In genomic region chr17:46244949-46245768, GRCh38 we compare ENCODE assay signal across 9 cellular contexts. TPM values are rescaled to one million over a fixed set of nuclear protein-coding genes. Genes with fewer than 3 reads are reported as not detected.
A peak's percentile ranks its signal among the peaks of the same experiment; 100 is the strongest.
DNase-seq lines count a peak whose midpoint lies in the region; ATAC-seq, FAIRE-seq and TF ChIP-seq lines count a peak whose summit lies in the region.
"Not testable (repeated sequence)": the region's sequence is repeated elsewhere in the genome, so short reads cannot be mapped to it uniquely, and the experiment has no call there.
"Had no signal": no experiment of that assay in that cellular context is flagged by ENCODE, and none has a peak within 500 bp of the region (broad histone marks: within the 10 kb centered on the region; RNA-seq: fewer than 3 reads in every experiment).

No MANE protein-coding gene starts in this region.

- TF ChIP-seq EP300 in HepG2 (IDR thresholded peaks at IDR 0.05; ENCODE audit: low read depth in 2 of 2, low read length in 2 of 2); HepG2 (CRISPR knock-in tag; IDR thresholded peaks at IDR 0.05; ENCODE audit: borderline replicate concordance): not testable (repeated sequence)

- in situ Hi-C loops in HepG2 (cut with HindIII; ENCODE audit: extremely low pct_ligation_motif_present, low pct_unique_long_range_greater_than_20kb) = not testable (repeated sequence)

- 100% methylated on average over 2 of the region's 14 CpGs for WGBS in HepG2 (ENCODE audit: low lambda C conversion rate)

- ATAC-seq in CD4-positive, CD25-positive, alpha-beta regulatory T cell (ENCODE audit: low read depth in 2 of 2) = peak; percentile 71 to 74
- ATAC-seq in HCT116 (peak; percentile 95), T-helper 17 cell (peak; percentile 33), HepG2 (peak; percentile 91), upper lobe of right lung (peak; percentile 31)
- ATAC-seq in activated CD8-positive, alpha-beta T cell treated with anti-CD3 and anti-CD28 coated beads, Interleukin-2, amount 10 ng/mL, durations not matched to agents 7 days and 5 days = peak; percentile 60
- ATAC-seq in central memory CD8-positive, alpha-beta T cell (replicated peaks; ENCODE audit: extremely low read depth, poor library complexity, severe bottlenecking) = peak; percentile 80
- peak; percentile 53 to 73 for ATAC-seq in natural killer cell treated with Interleukin-12 subunit alpha and Interleukin-12 subunit beta and Interleukin-15 and Interleukin-18, amount 100 ng/mL, for 72 hours

- H3K4me1 Mint-ChIP-seq in CD4-positive, CD25-positive, alpha-beta regulatory T cell; T-helper 17 cell; activated CD8-positive, alpha-beta T cell treated with anti-CD3 and anti-CD28 coated beads, Interleukin-2, amount 10 ng/mL, durations not matched to agents 7 days and 5 days (ENCODE audit: low read depth); central memory CD8-positive, alpha-beta T cell; natural killer cell treated with Interleukin-12 subunit alpha and Interleukin-12 subunit beta and Interleukin-15 and Interleukin-18, amount 100 ng/mL, for 72 hours (ENCODE audit: low read depth in 2 of 2): not testable (repeated sequence)

- not testable (repeated sequence) for H3K27me3 ChIP-seq in CD4-positive, CD25-positive, alpha-beta regulatory T cell (ENCODE audit: control insufficient read depth, insufficient read depth, low read length); HCT116 (ENCODE audit: insufficient read depth, low read length); HepG2 (ENCODE audit: control insufficient read depth in 1 of 2, insufficient read depth in 2 of 2, low read length in 2 of 2); upper lobe of right lung

- not testable (repeated sequence) for TF ChIP-seq CTCF in HCT116 (IDR thresholded peaks at IDR 0.05 in 2 of 3, conservative IDR thresholded peaks at IDR 0.05 in 1 of 3; ENCODE audit: borderline replicate concordance in 1 of 3, insufficient read depth in 1 of 3, low read depth in 2 of 3, low read length in 2 of 3); HepG2 (CRISPR knock-in tag; IDR thresholded peaks at IDR 0.05); upper lobe of right lung (IDR thresholded peaks at IDR 0.05)

- H2AFZ ChIP-seq in HCT116 (ENCODE audit: low read depth, low read length, poor library complexity, severe bottlenecking); HepG2 (ENCODE audit: low read length): not testable (repeated sequence)

- H3K79me2 ChIP-seq in HCT116 (ENCODE audit: insufficient read depth, low read length); HepG2 (ENCODE audit: insufficient read depth, low read length): not testable (repeated sequence)

- POLR2A ChIA-PET in HCT116 (lab: Charles Lee); activated CD8-positive, alpha-beta T cell treated with anti-CD3 and anti-CD28 coated beads, Interleukin-2, amount 10 ng/mL, durations not matched to agents 7 days and 5 days (lab: Charles Lee); HepG2 (lab: Yijun Ruan, JAX): not testable (repeated sequence)

- RAD21 ChIA-PET in HCT116 (lab: Charles Lee; ENCODE audit: low non-redundant PET in 1 of 2, low total read pairs in 2 of 2, uncharacterized antibody in 2 of 2, unreplicated experiment in 2 of 2) = not testable (repeated sequence)

- not testable (repeated sequence) for BruUV-seq in HCT116 (replicated peaks; lab: Mats Ljungman, UMichigan); HepG2 (replicated peaks; lab: Mats Ljungman, UMichigan)

- H3K27me3 Mint-ChIP-seq in CD4-positive, CD25-positive, alpha-beta regulatory T cell; T-helper 17 cell; activated CD8-positive, alpha-beta T cell treated with anti-CD3 and anti-CD28 coated beads, Interleukin-2, amount 10 ng/mL, durations not matched to agents 7 days and 5 days (ENCODE audit: low read depth); central memory CD8-positive, alpha-beta T cell; natural killer cell treated with Interleukin-12 subunit alpha and Interleukin-12 subunit beta and Interleukin-15 and Interleukin-18, amount 100 ng/mL, for 72 hours: not testable (repeated sequence)

- not testable (repeated sequence) for FAIRE-seq in HepG2 (lab: Jason Lieb, UNC)

- not testable (repeated sequence) for H3K27ac Mint-ChIP-seq in CD4-positive, CD25-positive, alpha-beta regulatory T cell; T-helper 17 cell; activated CD8-positive, alpha-beta T cell treated with anti-CD3 and anti-CD28 coated beads, Interleukin-2, amount 10 ng/mL, durations not matched to agents 7 days and 5 days; central memory CD8-positive, alpha-beta T cell (ENCODE audit: low read depth); natural killer cell treated with Interleukin-12 subunit alpha and Interleukin-12 subunit beta and Interleukin-15 and Interleukin-18, amount 100 ng/mL, for 72 hours

- H3K9me3 Mint-ChIP-seq in CD4-positive, CD25-positive, alpha-beta regulatory T cell; activated CD8-positive, alpha-beta T cell treated with anti-CD3 and anti-CD28 coated beads, Interleukin-2, amount 10 ng/mL, durations not matched to agents 7 days and 5 days (ENCODE audit: insufficient read depth); central memory CD8-positive, alpha-beta T cell; natural killer cell treated with Interleukin-12 subunit alpha and Interleukin-12 subunit beta and Interleukin-15 and Interleukin-18, amount 100 ng/mL, for 72 hours: not testable (repeated sequence)

- not testable (repeated sequence) for H3K4me1 ChIP-seq in CD4-positive, CD25-positive, alpha-beta regulatory T cell (ENCODE audit: control insufficient read depth, insufficient read depth, low read length, poor library complexity, severe bottlenecking); HCT116 (ENCODE audit: control insufficient read depth in 1 of 2, insufficient read depth in 2 of 2, low read length in 2 of 2); HepG2 (ENCODE audit: insufficient read depth, low read length); upper lobe of right lung

- H3K27ac ChIP-seq in CD4-positive, CD25-positive, alpha-beta regulatory T cell (ENCODE audit: insufficient read depth, low read length, poor library complexity, severe bottlenecking); HCT116 (ENCODE audit: low read depth, low read length); HepG2 (ENCODE audit: extremely low read length, insufficient read depth, low read length); upper lobe of right lung: not testable (repeated sequence)

- not testable (repeated sequence) for H3K4me3 ChIP-seq in CD4-positive, CD25-positive, alpha-beta regulatory T cell (ENCODE audit: low read depth, low read length); HCT116 (replicated peaks in 1 of 2; ENCODE audit: low read depth in 1 of 2, low read length in 2 of 2); upper lobe of right lung
- H3K4me3 ChIP-seq in HepG2 (replicated peaks in 1 of 3; ENCODE audit: insufficient read depth in 1 of 3, low read depth in 2 of 3, low read length in 3 of 3) = peak overlapping the region in 1 of 3 experiments; percentile 28; a peak in 1 of 6 replicates

- H4K20me1 ChIP-seq in HCT116 (ENCODE audit: insufficient read depth); HepG2 (ENCODE audit: insufficient read depth, low read length): not testable (repeated sequence)

- not testable (repeated sequence) for H3K9ac ChIP-seq in HCT116 (ENCODE audit: low read length); HepG2 (ENCODE audit: insufficient read depth, low read depth, low read length)

- not testable (repeated sequence) for H3K36me3 ChIP-seq in CD4-positive, CD25-positive, alpha-beta regulatory T cell (ENCODE audit: control insufficient read depth, insufficient read depth, low read length); HCT116 (ENCODE audit: control insufficient read depth in 1 of 2, insufficient read depth in 2 of 2, low read length in 2 of 2); HepG2 (replicated peaks in 1 of 2; ENCODE audit: control insufficient read depth in 1 of 2, insufficient read depth in 2 of 2, low read length in 2 of 2); upper lobe of right lung

- intact Hi-C loops in HCT116 (cut with micrococcal nuclease); HepG2 (cut with micrococcal nuclease; ENCODE audit: unreplicated experiment); upper lobe of right lung (cut with DNase I): not testable (repeated sequence)

- DNase-seq in CD4-positive, CD25-positive, alpha-beta regulatory T cell; T-helper 17 cell; activated CD8-positive, alpha-beta T cell treated with anti-CD3 and anti-CD28 coated beads, Interleukin-2, amount 10 ng/mL, durations not matched to agents 7 days and 5 days; central memory CD8-positive, alpha-beta T cell (ENCODE audit: low spot score in 2 of 2); natural killer cell treated with Interleukin-12 subunit alpha and Interleukin-12 subunit beta and Interleukin-15 and Interleukin-18, amount 100 ng/mL, for 72 hours (ENCODE audit: low spot score); upper lobe of right lung: not testable (repeated sequence)
- peak; percentile 10 for DNase-seq in HCT116 (ENCODE audit: low read depth, low spot score)
- DNase-seq in HepG2 (ENCODE audit: low spot score) = peak; percentile 45

- H3K4me3 Mint-ChIP-seq in CD4-positive, CD25-positive, alpha-beta regulatory T cell; T-helper 17 cell; activated CD8-positive, alpha-beta T cell treated with anti-CD3 and anti-CD28 coated beads, Interleukin-2, amount 10 ng/mL, durations not matched to agents 7 days and 5 days; central memory CD8-positive, alpha-beta T cell; natural killer cell treated with Interleukin-12 subunit alpha and Interleukin-12 subunit beta and Interleukin-15 and Interleukin-18, amount 100 ng/mL, for 72 hours: not testable (repeated sequence)

- CTCF ChIA-PET in HCT116 (lab: Charles Lee); activated CD8-positive, alpha-beta T cell treated with anti-CD3 and anti-CD28 coated beads, Interleukin-2, amount 10 ng/mL, durations not matched to agents 7 days and 5 days (lab: Charles Lee); HepG2 (lab: Yijun Ruan, JAX; ENCODE audit: low intra/inter-chr PET ratio, low total read pairs): not testable (repeated sequence)

- TF ChIP-seq RAD21 in HCT116 (IDR thresholded peaks at IDR 0.05; ENCODE audit: low read depth); HepG2 (CRISPR knock-in tag; IDR thresholded peaks at IDR 0.05): not testable (repeated sequence)

- H3K36me3 Mint-ChIP-seq in CD4-positive, CD25-positive, alpha-beta regulatory T cell; T-helper 17 cell (ENCODE audit: low read depth); activated CD8-positive, alpha-beta T cell treated with anti-CD3 and anti-CD28 coated beads, Interleukin-2, amount 10 ng/mL, durations not matched to agents 7 days and 5 days (ENCODE audit: low read depth); central memory CD8-positive, alpha-beta T cell (ENCODE audit: insufficient read depth); natural killer cell treated with Interleukin-12 subunit alpha and Interleukin-12 subunit beta and Interleukin-15 and Interleukin-18, amount 100 ng/mL, for 72 hours: not testable (repeated sequence)

- not testable (repeated sequence) for H3K9me3 ChIP-seq in CD4-positive, CD25-positive, alpha-beta regulatory T cell (ENCODE audit: control insufficient read depth in 2 of 2, low read length in 2 of 2); HCT116 (ENCODE audit: control insufficient read depth in 1 of 2, insufficient read depth in 1 of 2, low read depth in 1 of 2, low read length in 2 of 2); T-helper 17 cell (ENCODE audit: control insufficient read depth, low read length, poor library complexity, severe bottlenecking); HepG2 (ENCODE audit: low read length); upper lobe of right lung

- not testable (repeated sequence) for H3K9me2 ChIP-seq in HCT116 (ENCODE audit: insufficient read depth)

- not testable (repeated sequence) for TF ChIP-seq POLR2A in HCT116 (IDR thresholded peaks at IDR 0.05; ENCODE audit: borderline replicate concordance, extremely low read depth, insufficient read depth, insufficient read length); HepG2 (IDR thresholded peaks at IDR 0.05; ENCODE audit: insufficient read depth in 1 of 2, low read depth in 2 of 2, low read length in 2 of 2)

- not testable (repeated sequence) for H3K4me2 ChIP-seq in HCT116 (ENCODE audit: low read length)
- 0 out of 2 replicates have a peak overlapping the region, but pooled peaks have one; percentile 27 for H3K4me2 ChIP-seq in HepG2 (ENCODE audit: low read depth, low read length)

RNA-seq across cellular contexts. Expression of gene LRRC37A, which starts 49.8 kb away (rescaled TPM):
- 33.0 TPM for total RNA-seq in CD4-positive, CD25-positive, alpha-beta regulatory T cell
- 1 to 10 TPM in 2 of 4 donors, under 1 TPM in 2; 0.52 to 1.3 (median 0.99) TPM for polyA plus RNA-seq in CD4-positive, CD25-positive, alpha-beta regulatory T cell
- total RNA-seq in HCT116 (2021; ENCODE audit: unreplicated experiment) (1.2 TPM), T-helper 17 cell (10 to 100 TPM in 1 of 2 donors, 1 to 10 TPM in 1; 5.5 to 11.4 TPM), HepG2 (2016; rRNA removed; fragmentation: Illumina TruSeq; extraction: Trizol) (0.67 and 0.97 TPM in 2 replicates), upper lobe of right lung (1.9 TPM)
- 1.1 and 1.2 TPM in 2 replicates for polyA plus RNA-seq in HCT116 (2012)
- total RNA-seq in activated CD8-positive, alpha-beta T cell treated with anti-CD3 and anti-CD28 coated beads, Interleukin-2, amount 10 ng/mL, durations not matched to agents 7 days and 5 days = 1 to 10 TPM; 2.7 to 2.8 TPM
- total RNA-seq in HepG2 (2016; cell fraction: cytosol; rRNA removed; fragmentation: Illumina TruSeq; extraction: Trizol; ENCODE audit: low read depth) = 0.91 and 1.2 TPM in 2 replicates
- 0.65 and 0.69 TPM in 2 replicates for total RNA-seq in HepG2 (2016; cell fraction: insoluble cytoplasmic fraction; rRNA removed; fragmentation: Illumina TruSeq; extraction: Trizol)
- total RNA-seq in HepG2 (2016; cell fraction: membrane; rRNA removed; fragmentation: Illumina TruSeq; extraction: Trizol) = 0.76 and 0.83 TPM in 2 replicates
- 1.5 and 1.6 TPM in 2 replicates for total RNA-seq in HepG2 (2016; cell fraction: nucleus; rRNA removed; fragmentation: Illumina TruSeq; extraction: Trizol)
- polyA plus RNA-seq in HepG2 (2011; rRNA removed) = 1.0 and 1.3 TPM in 2 replicates
- polyA plus RNA-seq in HepG2 (2011; cell fraction: cytosol; rRNA removed) = 0.28 and 0.36 TPM in 2 replicates
- 1.1 and 1.2 TPM in 2 replicates for polyA plus RNA-seq in HepG2 (2011; cell fraction: nucleus; rRNA removed)
- 1.5 and 1.7 TPM in 2 replicates for polyA plus RNA-seq in HepG2 (2012)
- polyA plus RNA-seq in HepG2 (2016; cell fraction: cytosol; fragmentation: Illumina TruSeq; extraction: Trizol; ENCODE audit: low read depth) = 0.19 and 0.36 TPM in 2 replicates
- 0.74 and 0.97 TPM in 2 replicates for polyA plus RNA-seq in HepG2 (2016; cell fraction: insoluble cytoplasmic fraction; fragmentation: Illumina TruSeq; extraction: Trizol; ENCODE audit: low read depth)
- polyA plus RNA-seq in HepG2 (2016; cell fraction: membrane; fragmentation: Illumina TruSeq; extraction: Trizol; ENCODE audit: low read depth) = 0.45 and 0.54 TPM in 2 replicates
- polyA plus RNA-seq in HepG2 (2016; cell fraction: nucleus; fragmentation: Illumina TruSeq; extraction: Trizol; ENCODE audit: insufficient read depth, low read depth) = 1.3 and 1.9 TPM in 2 replicates
- polyA minus RNA-seq in HepG2 (2011; rRNA and poly(A)+ RNA removed; ENCODE audit: low replicate concordance) = 2.1 and 7.4 TPM in 2 replicates
- polyA minus RNA-seq in HepG2 (2011; cell fraction: cytosol; rRNA and poly(A)+ RNA removed) = 0.20 and 0.79 TPM in 2 replicates
- polyA minus RNA-seq in HepG2 (2011; cell fraction: nucleus; rRNA and poly(A)+ RNA removed) = 2.6 and 4.1 TPM in 2 replicates
- total RNA-seq in natural killer cell treated with Interleukin-12 subunit alpha and Interleukin-12 subunit beta and Interleukin-15 and Interleukin-18, amount 100 ng/mL, for 72 hours = 1 to 10 TPM; 1.9 to 2.2 TPM
- total RNA-seq: ascending aorta had no signal

RNA-seq across cellular contexts. Expression of gene KANSL1, which starts 51.9 kb away (rescaled TPM):
- 295 TPM for total RNA-seq in CD4-positive, CD25-positive, alpha-beta regulatory T cell
- polyA plus RNA-seq in CD4-positive, CD25-positive, alpha-beta regulatory T cell = 10 to 100 TPM in 3 of 4 donors, 1 to 10 TPM in 1; 9.1 to 14.1 (median 11.3) TPM
- total RNA-seq in HCT116 (2021; ENCODE audit: unreplicated experiment) (77.5 TPM), T-helper 17 cell (100 to 1,000 TPM; 142 to 187 TPM), HepG2 (2016; rRNA removed; fragmentation: Illumina TruSeq; extraction: Trizol) (59.6 and 60.9 TPM in 2 replicates), upper lobe of right lung (69.8 TPM)
- polyA plus RNA-seq in HCT116 (2012) = 25.7 and 26.9 TPM in 2 replicates
- 10 to 100 TPM; 80.5 to 82.8 TPM for total RNA-seq in activated CD8-positive, alpha-beta T cell treated with anti-CD3 and anti-CD28 coated beads, Interleukin-2, amount 10 ng/mL, durations not matched to agents 7 days and 5 days
- 223 and 253 TPM in 2 replicates for total RNA-seq in HepG2 (2016; cell fraction: cytosol; rRNA removed; fragmentation: Illumina TruSeq; extraction: Trizol; ENCODE audit: low read depth)
- 54.9 and 58.3 TPM in 2 replicates for total RNA-seq in HepG2 (2016; cell fraction: insoluble cytoplasmic fraction; rRNA removed; fragmentation: Illumina TruSeq; extraction: Trizol)
- total RNA-seq in HepG2 (2016; cell fraction: membrane; rRNA removed; fragmentation: Illumina TruSeq; extraction: Trizol) = 138 and 153 TPM in 2 replicates
- 130 and 145 TPM in 2 replicates for total RNA-seq in HepG2 (2016; cell fraction: nucleus; rRNA removed; fragmentation: Illumina TruSeq; extraction: Trizol)
- polyA plus RNA-seq in HepG2 (2011; rRNA removed) = 22.8 and 24.0 TPM in 2 replicates
- 11.2 and 14.3 TPM in 2 replicates for polyA plus RNA-seq in HepG2 (2011; cell fraction: cytosol; rRNA removed)
- polyA plus RNA-seq in HepG2 (2011; cell fraction: nucleus; rRNA removed) = 69.1 and 88.4 TPM in 2 replicates
- polyA plus RNA-seq in HepG2 (2012) = 23.5 and 23.7 TPM in 2 replicates
- 2.0 and 2.7 TPM in 2 replicates for polyA plus RNA-seq in HepG2 (2016; cell fraction: cytosol; fragmentation: Illumina TruSeq; extraction: Trizol; ENCODE audit: low read depth)
- polyA plus RNA-seq in HepG2 (2016; cell fraction: insoluble cytoplasmic fraction; fragmentation: Illumina TruSeq; extraction: Trizol; ENCODE audit: low read depth) = 21.5 and 27.8 TPM in 2 replicates
- polyA plus RNA-seq in HepG2 (2016; cell fraction: membrane; fragmentation: Illumina TruSeq; extraction: Trizol; ENCODE audit: low read depth) = 5.6 and 6.8 TPM in 2 replicates
- polyA plus RNA-seq in HepG2 (2016; cell fraction: nucleus; fragmentation: Illumina TruSeq; extraction: Trizol; ENCODE audit: insufficient read depth, low read depth) = 94.8 and 102 TPM in 2 replicates
- polyA minus RNA-seq in HepG2 (2011; rRNA and poly(A)+ RNA removed; ENCODE audit: low replicate concordance) = 94.4 and 97.7 TPM in 2 replicates
- polyA minus RNA-seq in HepG2 (2011; cell fraction: cytosol; rRNA and poly(A)+ RNA removed) = 61.5 and 62.2 TPM in 2 replicates
- polyA minus RNA-seq in HepG2 (2011; cell fraction: nucleus; rRNA and poly(A)+ RNA removed) = 272 and 315 TPM in 2 replicates
- 100 to 1,000 TPM; 127 to 161 TPM for total RNA-seq in natural killer cell treated with Interleukin-12 subunit alpha and Interleukin-12 subunit beta and Interleukin-15 and Interleukin-18, amount 100 ng/mL, for 72 hours

Comparison
In these comparisons a context has a peak if more than half of its experiments do, and no peak if none do; other contexts are left out.
1. ATAC-seq: peak in every context shown above with its lines; median percentile 95 in HCT116; 91 in HepG2; 80 in central memory CD8-positive, alpha-beta T cell; 72 in CD4-positive, CD25-positive, alpha-beta regulatory T cell; 63 in natural killer cell treated with Interleukin-12 subunit alpha and Interleukin-12 subunit beta and Interleukin-15 and Interleukin-18, amount 100 ng/mL, for 72 hours; 60 in activated CD8-positive, alpha-beta T cell treated with anti-CD3 and anti-CD28 coated beads, Interleukin-2, amount 10 ng/mL, durations not matched to agents 7 days and 5 days; 33 in T-helper 17 cell; 31 in upper lobe of right lung.